In genomic region chr9:16515879-16516289, GRCh38 we compare ENCODE assay signal across 9 cellular contexts.
A peak's percentile ranks its signal among the peaks of the same experiment; 100 is the strongest.
DNase-seq lines count a peak whose midpoint lies in the region; ATAC-seq, FAIRE-seq and TF ChIP-seq lines count a peak whose summit lies in the region.
"Had no signal": no experiment of that assay in that cellular context is flagged by ENCODE, and none has a peak within 500 bp of the region (broad histone marks: within the 10 kb centered on the region; RNA-seq: fewer than 3 reads in every experiment).

No MANE protein-coding gene starts in this region.

- H3K4me3 ChIP-seq in endothelial cell of umbilical vein (replicated peaks in 1 of 3; ENCODE audit: insufficient read depth in 1 of 3, low read depth in 1 of 3, low read length in 3 of 3) = no peak overlapping the region
- no peak overlapping the region for H3K4me3 ChIP-seq in mesendoderm (ENCODE audit: low read length)
- H3K4me3 ChIP-seq in vagina = no peak overlapping the region

- no peaks in the 10 kb centered on the region for H3K36me3 ChIP-seq in endothelial cell of umbilical vein (ENCODE audit: control insufficient read depth in 2 of 2, extremely low read depth in 1 of 2, insufficient read depth in 2 of 2, low read length in 2 of 2)
- no peaks in the 10 kb centered on the region for H3K36me3 ChIP-seq in mesendoderm (ENCODE audit: control insufficient read depth, insufficient read depth, low read length)
- H3K36me3 ChIP-seq in vagina = no peaks in the 10 kb centered on the region

- H3K18ac ChIP-seq in mesendoderm (ENCODE audit: low read length) = peak overlapping the region; percentile 39

- H3K9ac ChIP-seq in endothelial cell of umbilical vein (replicated peaks; ENCODE audit: extremely low read depth, insufficient read depth, low read length) (peak overlapping the region; percentile 65), mesendoderm (ENCODE audit: low read length) (no peak overlapping the region)

- no peak overlapping the region for H2BK120ac ChIP-seq in mesendoderm (ENCODE audit: low read depth, low read length)

- TF ChIP-seq POLR2A in endothelial cell of umbilical vein (IDR thresholded peaks at IDR 0.05; ENCODE audit: low read depth, low read length) = no peak
- no peak for TF ChIP-seq POLR2A in vagina (IDR thresholded peaks at IDR 0.05)

- DNase-seq in Right ventricle myocardium inferior (ENCODE audit: missing footprints) = no peak
- no peak for DNase-seq in cardiac septum (ENCODE audit: low spot score)
- DNase-seq in endothelial cell of umbilical vein (ENCODE audit: low read depth, low spot score) = peak; percentile 88
- peak; percentile 93 for DNase-seq in mesendoderm
- DNase-seq in vagina (ENCODE audit: extremely low spot score in 2 of 2) = no peak
- no peak for DNase-seq in activated CD8-positive, alpha-beta memory T cell treated with anti-CD3 and anti-CD28 coated beads, Interleukin-2, amount 50 U/mL, for 48 hours
- no peak for DNase-seq in activated naive CD4-positive, alpha-beta T cell treated with anti-CD3 and anti-CD28 coated beads, Interleukin-2, amount 50 U/mL, for 72 hours (ENCODE audit: low spot score in 2 of 2)

- dilution Hi-C loops in endothelial cell of umbilical vein (cut with MboI; ENCODE audit: extremely low pct_ligation_motif_present, low sequenced_read_pairs) = no loop called here

- no peak overlapping the region for H4K8ac ChIP-seq in mesendoderm (ENCODE audit: low read depth, low read length)

- no peaks in the 10 kb centered on the region for H3K79me1 ChIP-seq in mesendoderm (ENCODE audit: low read length)

- intact Hi-C loops in Right ventricle myocardium inferior (cut with DNase I) = no loop called here
- intact Hi-C loops in cardiac septum (cut with DNase I) = no loop called here
- intact Hi-C loops in endothelial cell of umbilical vein (cut with micrococcal nuclease) = loop anchor here (1.0 to 10.0 kb wide), 3 partner anchors 10 to 359 kb away; partner anchors contain the start of gene BNC2
- intact Hi-C loops in vagina (cut with DNase I) = no loop called here

- no peak overlapping the region for H3K23ac ChIP-seq in mesendoderm (ENCODE audit: low read length)

- no peaks in the 10 kb centered on the region for H3K36me3 Mint-ChIP-seq in activated naive CD4-positive, alpha-beta T cell treated with anti-CD3 and anti-CD28 coated beads, Interleukin-2, amount 50 U/mL, for 72 hours

- H4K20me1 ChIP-seq in endothelial cell of umbilical vein (replicated peaks; ENCODE audit: control insufficient read depth, extremely low read depth, insufficient read depth, low read length) = no peaks in the 10 kb centered on the region

- H3K9me1 ChIP-seq in endothelial cell of umbilical vein (replicated peaks; ENCODE audit: control insufficient read depth, extremely low read depth, insufficient read depth, low read length) = no peaks in the 10 kb centered on the region

- no CpG with 5 or more reads among the region's 3 CpGs for WGBS in mesendoderm (ENCODE audit: extremely low coverage, insufficient coverage, low lambda C conversion rate)

- H3K56ac ChIP-seq in mesendoderm (ENCODE audit: low read length) = peak overlapping the region; percentile 68

- no peak overlapping the region for H4K5ac ChIP-seq in mesendoderm (ENCODE audit: low read length)

- H3K9me3 ChIP-seq in endothelial cell of umbilical vein (replicated peaks; ENCODE audit: control insufficient read depth, insufficient read depth, low read length) = no peaks in the 10 kb centered on the region
- H3K9me3 ChIP-seq in vagina = no peaks in the 10 kb centered on the region

- H2AFZ ChIP-seq in endothelial cell of umbilical vein (ENCODE audit: low read depth, low read length) = peak overlapping the region; percentile 83

- POLR2A ChIA-PET in endothelial cell of umbilical vein (lab: Charles Lee) = interaction anchor here (0.6 to 0.9 kb wide), 4 partner anchors 8 to 85 kb away, joined by 3 read pairs; no protein-coding TSS in a partner anchor

- peaks cover 28% of the 10 kb centered on the region for H3K4me1 ChIP-seq in endothelial cell of umbilical vein (ENCODE audit: control insufficient read depth, extremely low read depth, insufficient read depth, low read length)
- H3K4me1 ChIP-seq in mesendoderm (ENCODE audit: control insufficient read depth, low read depth, low read length) = peaks cover 16% of the 10 kb centered on the region
- H3K4me1 ChIP-seq in vagina = peaks cover 11% of the 10 kb centered on the region

- no peak overlapping the region for H2BK15ac ChIP-seq in mesendoderm (replicated peaks; ENCODE audit: low read depth)

- TF ChIP-seq CTCF in endothelial cell of umbilical vein (IDR thresholded peaks at IDR 0.05; ENCODE audit: extremely low read depth in 1 of 2, insufficient read depth in 1 of 2, low read depth in 1 of 2, low read length in 2 of 2) = no peak
- no peak for TF ChIP-seq CTCF in vagina (IDR thresholded peaks at IDR 0.05)

- no peaks in the 10 kb centered on the region for H3K9me3 Mint-ChIP-seq in activated naive CD4-positive, alpha-beta T cell treated with anti-CD3 and anti-CD28 coated beads, Interleukin-2, amount 50 U/mL, for 72 hours

- peak overlapping the region; percentile 75 for H3K4me2 ChIP-seq in endothelial cell of umbilical vein (ENCODE audit: insufficient read depth, low read length)
- no peak overlapping the region for H3K4me2 ChIP-seq in mesendoderm (ENCODE audit: low read length)

- CTCF ChIA-PET in endothelial cell of umbilical vein (lab: Charles Lee) = interaction anchor here (0.7 to 1.0 kb wide), 4 partner anchors 9 to 403 kb away, joined by 3 to 5 read pairs (median 4); no protein-coding TSS in a partner anchor

- H3K79me2 ChIP-seq in endothelial cell of umbilical vein (ENCODE audit: control insufficient read depth, insufficient read depth, low read length) (no peaks in the 10 kb centered on the region), mesendoderm (ENCODE audit: control insufficient read depth, insufficient read depth, low read length) (no peaks in the 10 kb centered on the region)

- FAIRE-seq in endothelial cell of umbilical vein (lab: Jason Lieb, UNC) = peak; percentile 66

- H3K4ac ChIP-seq in mesendoderm (ENCODE audit: low read depth, low read length) = no peak overlapping the region

- no peak overlapping the region for H2AK5ac ChIP-seq in mesendoderm (ENCODE audit: low read length)

- H3K27ac ChIP-seq in endothelial cell of umbilical vein (ENCODE audit: insufficient read depth, low read depth, low read length) (peak overlapping the region; percentile 55), mesendoderm (ENCODE audit: low read depth, low read length) (peak overlapping the region; percentile 68), vagina (peak overlapping the region; percentile 33)

- BruUV-seq in endothelial cell of umbilical vein (replicated peaks; lab: Mats Ljungman, UMichigan) = no TSS peak

- ATAC-seq in Right ventricle myocardium inferior = peak; percentile 74
- no peak for ATAC-seq in activated naive CD4-positive, alpha-beta T cell treated with anti-CD3 and anti-CD28 coated beads, Interleukin-2, amount 50 U/mL, for 72 hours
- no peak for ATAC-seq in activated CD4-positive, CD25-positive, alpha-beta regulatory T cell treated with anti-CD3 and anti-CD28 coated beads, Interleukin-2, amount 50 U/mL, for 24 hours

- H3K27me3 ChIP-seq in endothelial cell of umbilical vein (ENCODE audit: control insufficient read depth in 2 of 2, insufficient read depth in 2 of 2, low read length in 2 of 2) (no peaks in the 10 kb centered on the region), mesendoderm (ENCODE audit: insufficient read depth, low read length, poor library complexity) (no peaks in the 10 kb centered on the region), vagina (no peaks in the 10 kb centered on the region)

- no peak overlapping the region for H3K27ac Mint-ChIP-seq in activated naive CD4-positive, alpha-beta T cell treated with anti-CD3 and anti-CD28 coated beads, Interleukin-2, amount 50 U/mL, for 72 hours
- H3K27ac Mint-ChIP-seq: B cell had no signal

- H2BK5ac ChIP-seq in mesendoderm (ENCODE audit: low read length) = no peak overlapping the region

TF ChIP-seq in endothelial cell of umbilical vein, 7 proteins besides CTCF, POLR2A, EP300 and RAD21:
- TF ChIP-seq EZH2 (IDR thresholded peaks at IDR 0.05; ENCODE audit: borderline replicate concordance, low read depth, low read length, severe bottlenecking) (no peak), GATA2 (IDR thresholded peaks at IDR 0.05; ENCODE audit: insufficient read depth, insufficient read length, low read depth, low read length) (no peak), FOS (IDR thresholded peaks at IDR 0.05; ENCODE audit: borderline replicate concordance, insufficient read depth, low read length) (no peak), POLR2AphosphoS5 (IDR thresholded peaks at IDR 0.05; ENCODE audit: insufficient read depth, low read depth, low read length) (no peak), MYC (IDR thresholded peaks at IDR 0.05; ENCODE audit: low read depth, low read length) (no peak)

Comparison
In these comparisons a context has a peak if more than half of its experiments do, and no peak if none do; other contexts are left out.
1. DNase-seq: peak in endothelial cell of umbilical vein (single experiment) and mesendoderm (single experiment); none in Right ventricle myocardium inferior (single experiment), cardiac septum (single experiment), vagina (0 of 2), activated CD8-positive, alpha-beta memory T cell treated with anti-CD3 and anti-CD28 coated beads, Interleukin-2, amount 50 U/mL, for 48 hours (single experiment) and activated naive CD4-positive, alpha-beta T cell treated with anti-CD3 and anti-CD28 coated beads, Interleukin-2, amount 50 U/mL, for 72 hours (0 of 2).
2. Peak in every context shown above with its lines, with median percentiles within 50 percentile points of each other: H3K27ac ChIP-seq.